8 cellular contexts compared by ENCODE assay signal in genomic region chr1:70204578-70204977, GRCh38. TPM values are rescaled to one million over a fixed set of nuclear protein-coding genes. Genes with fewer than 3 reads are reported as not detected.
A peak's percentile ranks its signal among the peaks of the same experiment; 100 is the strongest.
DNase-seq lines count a peak whose midpoint lies in the region; ATAC-seq and TF ChIP-seq lines count a peak whose summit lies in the region.

No MANE protein-coding gene starts in this region.

- no peak for TF ChIP-seq POLR2A in tibial nerve (IDR thresholded peaks at IDR 0.05)

- peak overlapping the region; percentile 50 to 86 (median 75) for H3K4me3 ChIP-seq in tibial nerve

- no peaks in the 10 kb centered on the region for H3K27me3 ChIP-seq in tibial nerve

- no peak for ATAC-seq in activated naive CD4-positive, alpha-beta T cell treated with anti-CD3 and anti-CD28 coated beads, Interleukin-2, amount 50 U/mL, for 72 hours
- ATAC-seq in activated CD4-positive, CD25-positive, alpha-beta regulatory T cell treated with anti-CD3 and anti-CD28 coated beads, Interleukin-2, amount 50 U/mL, for 24 hours = no peak
- no peak for ATAC-seq in GM19467 (IDR thresholded peaks at IDR 0.05; ENCODE audit: unreplicated experiment)

- no peaks in the 10 kb centered on the region for H3K9me3 Mint-ChIP-seq in activated T-cell treated with anti-CD3 and anti-CD28 coated beads, Interleukin-2, amount 50 U/mL, for 24 hours
- H3K9me3 Mint-ChIP-seq in activated naive CD4-positive, alpha-beta T cell treated with anti-CD3 and anti-CD28 coated beads, Interleukin-2, amount 50 U/mL, for 72 hours = no peaks in the 10 kb centered on the region

- H3K4me1 Mint-ChIP-seq in activated T-cell treated with anti-CD3 and anti-CD28 coated beads, Interleukin-2, amount 50 U/mL, for 24 hours (ENCODE audit: low read depth) = peaks cover 61% of the 10 kb centered on the region

- peak overlapping the region; percentile 79 to 94 (median 91) for H3K27ac ChIP-seq in tibial nerve

- H3K27me3 Mint-ChIP-seq in activated T-cell treated with anti-CD3 and anti-CD28 coated beads, Interleukin-2, amount 50 U/mL, for 24 hours = no peaks in the 10 kb centered on the region

- peaks cover 0 to 49% (median 31%) of the 10 kb centered on the region in 4 donors for H3K4me1 ChIP-seq in tibial nerve

- peak overlapping the region; percentile 99 for H3K27ac Mint-ChIP-seq in activated T-cell treated with anti-CD3 and anti-CD28 coated beads, Interleukin-2, amount 50 U/mL, for 24 hours
- H3K27ac Mint-ChIP-seq in activated naive CD4-positive, alpha-beta T cell treated with anti-CD3 and anti-CD28 coated beads, Interleukin-2, amount 50 U/mL, for 72 hours = peak overlapping the region; percentile 97 to 100

- peak overlapping the region; percentile 100 for H3K4me3 Mint-ChIP-seq in activated T-cell treated with anti-CD3 and anti-CD28 coated beads, Interleukin-2, amount 50 U/mL, for 24 hours

- no peak for TF ChIP-seq EP300 in tibial nerve (IDR thresholded peaks at IDR 0.05)

- H3K9me3 ChIP-seq in tibial nerve = no peaks in the 10 kb centered on the region

- no peak for DNase-seq in activated T-cell treated with anti-CD3 and anti-CD28 coated beads, Interleukin-2, amount 50 U/mL, for 24 hours
- no peak for DNase-seq in activated T-cell treated with anti-CD3 and anti-CD28 coated beads for 4 hours
- no peak for DNase-seq in activated naive CD4-positive, alpha-beta T cell treated with anti-CD3 and anti-CD28 coated beads, Interleukin-2, amount 50 U/mL, for 72 hours (ENCODE audit: low spot score in 2 of 2)
- DNase-seq in kidney tubule cell (ENCODE audit: low spot score) = peak; percentile 3
- no peak for DNase-seq in tibial nerve (ENCODE audit: low spot score in 2 of 2)
- no peak for DNase-seq in cerebellum (ENCODE audit: low spot score)

- H3K36me3 Mint-ChIP-seq in activated T-cell treated with anti-CD3 and anti-CD28 coated beads, Interleukin-2, amount 50 U/mL, for 24 hours (ENCODE audit: low read depth) = peaks cover 64% of the 10 kb centered on the region
- H3K36me3 Mint-ChIP-seq in activated naive CD4-positive, alpha-beta T cell treated with anti-CD3 and anti-CD28 coated beads, Interleukin-2, amount 50 U/mL, for 72 hours = peaks cover 13 to 14% of the 10 kb centered on the region in 2 donors

- TF ChIP-seq CTCF in tibial nerve (IDR thresholded peaks at IDR 0.05) = no peak

- H3K36me3 ChIP-seq in tibial nerve = peaks cover 0 to 11% (median 0%) of the 10 kb centered on the region in 3 donors

- WGBS in tibial nerve, 2 donors = 0 to 3% methylated on average over 3 of the region's 3 CpGs

RNA-seq across cellular contexts. Expression of gene LRRC40, which starts 0.8 kb away (rescaled TPM):
- total RNA-seq in activated naive CD4-positive, alpha-beta T cell treated with anti-CD3 and anti-CD28 coated beads, Interleukin-2, amount 50 U/mL, for 72 hours = 10 to 100 TPM; 24.3 to 25.5 TPM
- total RNA-seq in tibial nerve (10 to 100 TPM in 3 of 4 donors, 1 to 10 TPM in 1; 8.2 to 14.2 (median 10.2) TPM), cerebellum (43.4 TPM)

RNA-seq across cellular contexts. Expression of gene SRSF11, which starts 16.6 kb away (rescaled TPM):
- 100 to 1,000 TPM; 205 to 208 TPM for total RNA-seq in activated naive CD4-positive, alpha-beta T cell treated with anti-CD3 and anti-CD28 coated beads, Interleukin-2, amount 50 U/mL, for 72 hours
- total RNA-seq in tibial nerve = 100 to 1,000 TPM; 179 to 306 (median 204) TPM
- total RNA-seq in cerebellum = 193 TPM
